In genomic region chr3:50372349-50372748, GRCh38 we compare ENCODE assay signal across 16 cellular contexts. TPM values are rescaled to one million over a fixed set of nuclear protein-coding genes. Genes with fewer than 3 reads are reported as not detected.
DNase-seq lines count a peak whose midpoint lies in the region; TF ChIP-seq lines count a peak whose summit lies in the region.
"Had no signal": no experiment of that assay in that cellular context is flagged by ENCODE, and none has a peak within 500 bp of the region (broad histone marks: within the 10 kb centered on the region; RNA-seq: fewer than 3 reads in every experiment).

No MANE protein-coding gene starts in this region.

- H3K9me3 Mint-ChIP-seq in activated naive CD4-positive, alpha-beta T cell treated with anti-CD3 and anti-CD28 coated beads for 36 hours: no peaks in the 10 kb centered on the region
- H3K9me3 Mint-ChIP-seq: effector memory CD8-positive, alpha-beta T cell; memory B cell had no signal

- peak; percentile 18 for DNase-seq in NCI-H2171 treated with DMSO at 0.1 percent for 48 hours (lab: John Stamatoyannopoulos, UW)
- DNase-seq in NCI-H2171 (lab: John Stamatoyannopoulos, UW): no peak
- DNase-seq in NCI-H82 treated with DMSO at 0.1 percent for 48 hours (lab: John Stamatoyannopoulos, UW; ENCODE audit: unreplicated experiment): peak; percentile 34
- peak; percentile 78 for DNase-seq in colonic mucosa
- DNase-seq in hypothalamus (lab: John Stamatoyannopoulos, UW): no peak
- DNase-seq in activated naive CD4-positive, alpha-beta T cell treated with anti-CD3 and anti-CD28 coated beads for 36 hours: no peak
- DNase-seq in NCI-H1694 treated with DMSO at 0.1 percent for 48 hours (lab: John Stamatoyannopoulos, UW): no peak
- DNase-seq: activated T-cell treated with anti-CD3 and anti-CD28 coated beads for 4 hours; effector memory CD8-positive, alpha-beta T cell; foreskin fibroblast; Kasumi-1; NCI-H2029; ovary had no signal

- no peak overlapping the region for H3K4me3 Mint-ChIP-seq in activated naive CD4-positive, alpha-beta T cell treated with anti-CD3 and anti-CD28 coated beads for 36 hours
- H3K4me3 Mint-ChIP-seq: effector memory CD8-positive, alpha-beta T cell; memory B cell had no signal

- CTCF ChIA-PET in activated naive CD4-positive, alpha-beta T cell treated with anti-CD3 and anti-CD28 coated beads for 36 hours (lab: Charles Lee): no interaction called here

- no peak overlapping the region for H3K27ac ChIP-seq in colonic mucosa
- peak overlapping the region; percentile 44 for H3K27ac ChIP-seq in temporal lobe (ENCODE audit: low read depth, low read length)
- H3K27ac ChIP-seq: ovary, suprapubic skin had no signal

- H3K36me3 Mint-ChIP-seq in activated naive CD4-positive, alpha-beta T cell treated with anti-CD3 and anti-CD28 coated beads for 36 hours (ENCODE audit: low read depth): no peaks in the 10 kb centered on the region
- H3K36me3 Mint-ChIP-seq: memory B cell had no signal

- no peak for TF ChIP-seq CTCF in colonic mucosa (IDR thresholded peaks at IDR 0.05)

- no peaks in the 10 kb centered on the region for H3K36me3 ChIP-seq in colonic mucosa
- H3K36me3 ChIP-seq: ovary, suprapubic skin had no signal

- no peaks in the 10 kb centered on the region for H3K27me3 ChIP-seq in colonic mucosa
- H3K27me3 ChIP-seq: ovary had no signal

- no peaks in the 10 kb centered on the region for H3K27me3 Mint-ChIP-seq in activated naive CD4-positive, alpha-beta T cell treated with anti-CD3 and anti-CD28 coated beads for 36 hours (ENCODE audit: low read depth)
- H3K27me3 Mint-ChIP-seq: effector memory CD8-positive, alpha-beta T cell had no signal

- H3K4me1 ChIP-seq in colonic mucosa: no peaks in the 10 kb centered on the region

- intact Hi-C loops in colonic mucosa (cut with DNase I): no loop called here
- intact Hi-C loops in activated naive CD4-positive, alpha-beta T cell treated with anti-CD3 and anti-CD28 coated beads for 36 hours (cut with micrococcal nuclease): no loop called here

- H3K4me1 Mint-ChIP-seq in activated naive CD4-positive, alpha-beta T cell treated with anti-CD3 and anti-CD28 coated beads for 36 hours (ENCODE audit: low read depth): peaks cover 15% of the 10 kb centered on the region

- H3K9ac ChIP-seq in colonic mucosa (ENCODE audit: low read depth in 2 of 2, low read length in 2 of 2): no peak overlapping the region

- no peak overlapping the region for H3K27ac Mint-ChIP-seq in activated naive CD4-positive, alpha-beta T cell treated with anti-CD3 and anti-CD28 coated beads for 36 hours
- H3K27ac Mint-ChIP-seq: memory B cell had no signal

- no peaks in the 10 kb centered on the region for H3K9me3 ChIP-seq in colonic mucosa
- H3K9me3 ChIP-seq: ovary, suprapubic skin had no signal

- H3K4me3 ChIP-seq in colonic mucosa: no peak overlapping the region
- H3K4me3 ChIP-seq: ovary, suprapubic skin had no signal

RNA-seq across cellular contexts. Expression of gene TMEM115, which starts 13.0 kb away (rescaled TPM):
- total RNA-seq in colonic mucosa (10 to 100 TPM; 42.1 to 45.0 TPM), temporal lobe (11.6 TPM)
- total RNA-seq in activated naive CD4-positive, alpha-beta T cell treated with anti-CD3 and anti-CD28 coated beads for 36 hours: 10 to 100 TPM; 10.6 to 11.1 TPM

RNA-seq across cellular contexts. Expression of gene CYB561D2, which starts 21.7 kb away (rescaled TPM):
- 10 to 100 TPM; 30.9 to 46.2 TPM for total RNA-seq in colonic mucosa
- 8.1 TPM for total RNA-seq in temporal lobe
- total RNA-seq in activated naive CD4-positive, alpha-beta T cell treated with anti-CD3 and anti-CD28 coated beads for 36 hours: 10 to 100 TPM; 11.0 to 11.3 TPM

RNA-seq across cellular contexts. Expression of gene NPRL2, which starts 21.8 kb away (rescaled TPM):
- total RNA-seq in colonic mucosa: 10 to 100 TPM; 23.2 to 29.6 TPM
- 15.2 TPM for total RNA-seq in temporal lobe
- 10 to 100 TPM; 27.7 to 31.3 TPM for total RNA-seq in activated naive CD4-positive, alpha-beta T cell treated with anti-CD3 and anti-CD28 coated beads for 36 hours

RNA-seq across cellular contexts. Expression of gene ZMYND10, which starts 26.8 kb away (rescaled TPM):
- total RNA-seq in colonic mucosa (1 to 10 TPM in 1 of 2 donors, under 1 TPM in 1; 0.37 to 1.5 TPM), temporal lobe (5.9 TPM)
- under 1 TPM; 0.54 to 0.57 TPM for total RNA-seq in activated naive CD4-positive, alpha-beta T cell treated with anti-CD3 and anti-CD28 coated beads for 36 hours

RNA-seq across cellular contexts. Expression of gene RASSF1, which starts 31.7 kb away (rescaled TPM):
- total RNA-seq in colonic mucosa: 10 to 100 TPM; 20.6 to 28.2 TPM
- total RNA-seq in temporal lobe: 10.1 TPM
- 10 to 100 TPM; 37.5 to 38.5 TPM for total RNA-seq in activated naive CD4-positive, alpha-beta T cell treated with anti-CD3 and anti-CD28 coated beads for 36 hours

Comparison
In these comparisons a context has a peak if more than half of its experiments do, and no peak if none do; other contexts are left out.
1. DNase-seq: peak in NCI-H2171 treated with DMSO at 0.1 percent for 48 hours (single experiment), NCI-H82 treated with DMSO at 0.1 percent for 48 hours (single experiment) and colonic mucosa (single experiment); none in NCI-H2171 (single experiment), hypothalamus (0 of 51), activated naive CD4-positive, alpha-beta T cell treated with anti-CD3 and anti-CD28 coated beads for 36 hours (single experiment) and NCI-H1694 treated with DMSO at 0.1 percent for 48 hours (single experiment).